ENCODE assay signal across 8 cellular contexts in genomic region chr22:21650823-21651520, GRCh38. TPM values are rescaled to one million over a fixed set of nuclear protein-coding genes. Genes with fewer than 3 reads are reported as not detected.
DNase-seq lines count a peak whose midpoint lies in the region; ATAC-seq and TF ChIP-seq lines count a peak whose summit lies in the region.

No MANE protein-coding gene starts in this region.

- peak overlapping the region; percentile 81 for H3K18ac ChIP-seq in mesendoderm (ENCODE audit: low read length)

- H3K56ac ChIP-seq in mesendoderm (ENCODE audit: low read length): peak overlapping the region; percentile 91

- peak overlapping the region; percentile 88 for H3K4ac ChIP-seq in mesendoderm (ENCODE audit: low read depth, low read length)

- peak overlapping the region; percentile 58 for H2AK5ac ChIP-seq in mesendoderm (ENCODE audit: low read length)

- H4K8ac ChIP-seq in mesendoderm (ENCODE audit: low read depth, low read length): no peak overlapping the region

- H3K4me1 Mint-ChIP-seq in CD8-positive, alpha-beta T cell (ENCODE audit: low read depth): peaks cover 19% of the 10 kb centered on the region

- POLR2A ChIA-PET in CD8-positive, alpha-beta T cell (lab: Charles Lee): interaction anchor here (1.1 to 1.4 kb wide), 2 partner anchors 15 to 22 kb away, joined by 4 to 8 read pairs; partner anchors contain the start of gene PPIL2

- no peak for TF ChIP-seq CTCF in CD8-positive, alpha-beta T cell (IDR thresholded peaks at IDR 0.05)

- H3K9ac ChIP-seq in adipocyte (ENCODE audit: low read length) (peak overlapping the region; percentile 81), mesendoderm (ENCODE audit: low read length) (peak overlapping the region; percentile 84)

- intact Hi-C loops in CD8-positive, alpha-beta T cell (cut with DNase I, micrococcal nuclease): no loop called here

- no peaks in the 10 kb centered on the region for H3K36me3 ChIP-seq in CD8-positive, alpha-beta T cell (ENCODE audit: insufficient read depth, low read length)
- H3K36me3 ChIP-seq in adipocyte (ENCODE audit: control insufficient read depth, insufficient read depth, low read length, severe bottlenecking): peaks cover 3% of the 10 kb centered on the region
- H3K36me3 ChIP-seq in mesendoderm (ENCODE audit: control insufficient read depth, insufficient read depth, low read length): peaks cover 2% of the 10 kb centered on the region

- peak overlapping the region; percentile 84 for H3K4me3 Mint-ChIP-seq in CD8-positive, alpha-beta T cell

- H3K23ac ChIP-seq in mesendoderm (ENCODE audit: low read length): no peak overlapping the region

- no peaks in the 10 kb centered on the region for H3K79me2 ChIP-seq in mesendoderm (ENCODE audit: control insufficient read depth, insufficient read depth, low read length)

- no peak overlapping the region for H2BK15ac ChIP-seq in mesendoderm (replicated peaks; ENCODE audit: low read depth)

- H3K79me1 ChIP-seq in mesendoderm (ENCODE audit: low read length): peaks cover 4% of the 10 kb centered on the region

- H2BK120ac ChIP-seq in mesendoderm (ENCODE audit: low read depth, low read length): no peak overlapping the region

- peaks cover 26% of the 10 kb centered on the region for H3K4me1 ChIP-seq in CD8-positive, alpha-beta T cell (ENCODE audit: insufficient read depth, low read length)
- H3K4me1 ChIP-seq in adipocyte (ENCODE audit: control insufficient read depth, insufficient read depth, low read length) (peaks cover 12% of the 10 kb centered on the region), mesendoderm (ENCODE audit: control insufficient read depth, low read depth, low read length) (peaks cover 6% of the 10 kb centered on the region)

- H3K9me3 Mint-ChIP-seq in CD8-positive, alpha-beta T cell: no peaks in the 10 kb centered on the region

- ATAC-seq in CD8-positive, alpha-beta T cell: no peak
- ATAC-seq in HG02973 (IDR thresholded peaks at IDR 0.05; ENCODE audit: unreplicated experiment): no peak

- no peak overlapping the region for H4K5ac ChIP-seq in mesendoderm (ENCODE audit: low read length)

- H3K27me3 ChIP-seq in CD8-positive, alpha-beta T cell (ENCODE audit: insufficient read depth, low read length): no peaks in the 10 kb centered on the region
- no peaks in the 10 kb centered on the region for H3K27me3 ChIP-seq in adipocyte (replicated peaks; ENCODE audit: control insufficient read depth, insufficient read depth, low read length)
- H3K27me3 ChIP-seq in mesendoderm (ENCODE audit: insufficient read depth, low read length, poor library complexity): no peaks in the 10 kb centered on the region

- no CpG with 5 or more reads among the region's 6 CpGs for WGBS in mesendoderm (ENCODE audit: extremely low coverage, insufficient coverage, low lambda C conversion rate)

- peak overlapping the region; percentile 50 for H2BK5ac ChIP-seq in mesendoderm (ENCODE audit: low read length)

- H3K27ac ChIP-seq in CD8-positive, alpha-beta T cell (ENCODE audit: low read depth, low read length): no peak overlapping the region
- peak overlapping the region; percentile 83 for H3K27ac ChIP-seq in mesendoderm (ENCODE audit: low read depth, low read length)

- CTCF ChIA-PET in CD8-positive, alpha-beta T cell (lab: Charles Lee): interaction anchor here (1.3 to 4.6 kb wide), 2 partner anchors 8 to 20 kb away, joined by 5 to 20 read pairs; partner anchors contain the start of gene SDF2L1

- H3K4me3 ChIP-seq in CD8-positive, alpha-beta T cell (ENCODE audit: low read depth, low read length): peak overlapping the region; percentile 65
- H3K4me3 ChIP-seq in Jurkat, Clone E6-1 (ENCODE audit: low read length): peak overlapping the region; percentile 80
- H3K4me3 ChIP-seq in adipocyte (ENCODE audit: low read length) (peak overlapping the region; percentile 82), mesendoderm (ENCODE audit: low read length) (peak overlapping the region; percentile 50)

- H3K27ac Mint-ChIP-seq in CD8-positive, alpha-beta T cell: no peak overlapping the region

- no peak for DNase-seq in CD8-positive, alpha-beta T cell
- no peak for DNase-seq in Jurkat, Clone E6-1 (ENCODE audit: low read depth, low spot score)
- no peak for DNase-seq in adipocyte (ENCODE audit: low read depth)
- peak; percentile 40 for DNase-seq in mesendoderm
- DNase-seq in COLO829 (ENCODE audit: low spot score): no peak
- no peak for DNase-seq in activated CD4-positive, alpha-beta T cell treated with anti-CD3 and anti-CD28 coated beads, Interleukin-2, amount 50 U/mL, for 4 hours
- DNase-seq in H4 (ENCODE audit: low spot score): no peak

- H3K27me3 Mint-ChIP-seq in CD8-positive, alpha-beta T cell (ENCODE audit: low read depth): no peaks in the 10 kb centered on the region

- H3K9me3 ChIP-seq in CD8-positive, alpha-beta T cell (ENCODE audit: low read length): no peaks in the 10 kb centered on the region
- no peaks in the 10 kb centered on the region for H3K9me3 ChIP-seq in adipocyte (ENCODE audit: control insufficient read depth, low read length)

- peaks cover 19% of the 10 kb centered on the region for H3K36me3 Mint-ChIP-seq in CD8-positive, alpha-beta T cell

- H3K4me2 ChIP-seq in mesendoderm (ENCODE audit: low read length): peak overlapping the region; percentile 83

RNA-seq across cellular contexts. Expression of gene SDF2L1, which starts 8.9 kb away (rescaled TPM):
- 10 to 100 TPM; 20.8 to 21.5 TPM for total RNA-seq in CD8-positive, alpha-beta T cell
- 79.9 TPM for polyA plus RNA-seq in Jurkat, Clone E6-1 (2012; ENCODE audit: insufficient read depth, insufficient read length)
- 26.9 TPM for polyA plus RNA-seq in mesendoderm (2013, experiment 1 of 2)
- polyA plus RNA-seq in mesendoderm (2013, experiment 2 of 2): 25.4 TPM
- 33.6 and 38.7 TPM in 2 replicates for total RNA-seq in H4 (2014; rRNA removed; shearing (Covaris generic))

RNA-seq across cellular contexts. Expression of gene PPIL2, which starts 14.8 kb away (rescaled TPM):
- 10 to 100 TPM; 42.5 to 51.7 TPM for total RNA-seq in CD8-positive, alpha-beta T cell
- polyA plus RNA-seq in Jurkat, Clone E6-1 (2012; ENCODE audit: insufficient read depth, insufficient read length): 37.9 TPM
- 30.1 TPM for polyA plus RNA-seq in mesendoderm (2013, experiment 1 of 2)
- polyA plus RNA-seq in mesendoderm (2013, experiment 2 of 2): 29.8 TPM
- 8.6 and 12.9 TPM in 2 replicates for total RNA-seq in H4 (2014; rRNA removed; shearing (Covaris generic))

RNA-seq across cellular contexts. Expression of gene CCDC116, which starts 18.4 kb away (rescaled TPM):
- total RNA-seq in CD8-positive, alpha-beta T cell: under 1 TPM; 0.19 to 0.33 TPM
- polyA plus RNA-seq in Jurkat, Clone E6-1 (2012; ENCODE audit: insufficient read depth, insufficient read length): 5.2 TPM
- 0.14 TPM for polyA plus RNA-seq in mesendoderm (2013, experiment 1 of 2)
- polyA plus RNA-seq in mesendoderm (2013, experiment 2 of 2): 0.08 TPM
- 0.10 TPM in 1 of 2 replicates, not detected in the other for total RNA-seq in H4 (2014; rRNA removed; shearing (Covaris generic))

RNA-seq across cellular contexts. Expression of gene YDJC, which starts 21.1 kb away (rescaled TPM):
- total RNA-seq in CD8-positive, alpha-beta T cell: 10 to 100 TPM; 25.6 to 26.0 TPM
- polyA plus RNA-seq in Jurkat, Clone E6-1 (2012; ENCODE audit: insufficient read depth, insufficient read length): 64.2 TPM
- 24.5 TPM for polyA plus RNA-seq in mesendoderm (2013, experiment 1 of 2)
- 23.4 TPM for polyA plus RNA-seq in mesendoderm (2013, experiment 2 of 2)
- total RNA-seq in H4 (2014; rRNA removed; shearing (Covaris generic)): 26.7 and 35.4 TPM in 2 replicates
